Comparison of ENCODE assay signal across 8 cellular contexts in genomic region chr17:3964203-3965122, GRCh38. TPM values are rescaled to one million over a fixed set of nuclear protein-coding genes. Genes with fewer than 3 reads are reported as not detected.
A peak's percentile ranks its signal among the peaks of the same experiment; 100 is the strongest.
DNase-seq lines count a peak whose midpoint lies in the region; ATAC-seq and TF ChIP-seq lines count a peak whose summit lies in the region.

Gene ATP2A3, minus strand, starts transcription at chr17:3964437. Its CDS starts 146 bp downstream, at chr17:3964291.

- peak within 1 kb of the TSS; percentile 96 for H3K27ac ChIP-seq in BLaER1
- peak within 1 kb of the TSS; percentile 72 for H3K27ac ChIP-seq in effector memory CD4-positive, alpha-beta T cell (ENCODE audit: insufficient read depth, low read length, poor library complexity, severe bottlenecking)
- H3K27ac ChIP-seq in testis: no peak within 1 kb of the TSS

- H3K4me1 ChIP-seq in BLaER1 (peaks cover 90% of the 10 kb centered on the region), testis (peaks cover 36% of the 10 kb centered on the region)
- peaks cover 41% of the 10 kb centered on the region for H3K4me1 ChIP-seq in effector memory CD4-positive, alpha-beta T cell (ENCODE audit: control insufficient read depth, insufficient read depth, low read length, poor library complexity, severe bottlenecking)

- peak within 1 kb of the TSS; percentile 91 for H3K4me2 ChIP-seq in BLaER1

- H3K9me3 ChIP-seq in BLaER1 (no peaks in the 10 kb centered on the region), testis (no peaks in the 10 kb centered on the region)
- no peaks in the 10 kb centered on the region for H3K9me3 ChIP-seq in effector memory CD4-positive, alpha-beta T cell (ENCODE audit: control insufficient read depth, low read length)

- peaks cover 8% of the 10 kb centered on the region for H3K36me3 Mint-ChIP-seq in IgD-negative memory B cell
- peaks cover 0 to 9% (median 0%) of the 10 kb centered on the region in 3 donors for H3K36me3 Mint-ChIP-seq in naive thymus-derived CD8-positive, alpha-beta T cell

- H3K4me1 Mint-ChIP-seq in IgD-negative memory B cell: peaks cover 42 to 54% (median 54%) of the 10 kb centered on the region in 3 donors
- peaks cover 30 to 68% (median 54%) of the 10 kb centered on the region in 4 donors for H3K4me1 Mint-ChIP-seq in naive thymus-derived CD8-positive, alpha-beta T cell

- DNase-seq in activated CD4-positive, alpha-beta T cell treated with anti-CD3 and anti-CD28 coated beads, Interleukin-2, amount 50 U/mL, for 1 hour: peak; percentile 59
- DNase-seq in effector memory CD4-positive, alpha-beta T cell: peak; percentile 31 to 59 (median 55)
- peak; percentile 32 to 74 (median 66) for DNase-seq in naive thymus-derived CD8-positive, alpha-beta T cell
- DNase-seq in testis (no peak), GOT3 (lab: John Stamatoyannopoulos, UW) (no peak)

- 0 to 1% methylated on average over 9 to 53 of the region's 92 CpGs for WGBS in testis, 2 donors

- POLR2A ChIA-PET in naive thymus-derived CD8-positive, alpha-beta T cell (lab: Charles Lee): interaction anchor here (1.0 to 3.3 kb wide), 12 partner anchors 8 to 179 kb away, joined by 3 to 20 read pairs (median 5); partner anchors contain the start of genes CYB5D2, NCBP3, P2RX1 and ZZEF1

- peak; percentile 53 for ATAC-seq in GM19351 (IDR thresholded peaks at IDR 0.05; ENCODE audit: unreplicated experiment)
- peak; percentile 69 to 70 for ATAC-seq in naive thymus-derived CD8-positive, alpha-beta T cell

- H3K36me3 ChIP-seq in BLaER1 (no peaks in the 10 kb centered on the region), testis (ENCODE audit: low read depth, missing control alignments) (no peaks in the 10 kb centered on the region)
- peaks cover 4% of the 10 kb centered on the region for H3K36me3 ChIP-seq in effector memory CD4-positive, alpha-beta T cell (ENCODE audit: control insufficient read depth, insufficient read depth, low read length)

- no peaks in the 10 kb centered on the region for H3K27me3 Mint-ChIP-seq in IgD-negative memory B cell
- no peaks in the 10 kb centered on the region for H3K27me3 Mint-ChIP-seq in naive thymus-derived CD8-positive, alpha-beta T cell

- no peak for TF ChIP-seq POLR2A in testis (IDR thresholded peaks at IDR 0.05)

- peak within 1 kb of the TSS; percentile 88 for H3K9ac ChIP-seq in BLaER1

- H3K4me3 ChIP-seq in BLaER1: peak within 1 kb of the TSS; percentile 84
- H3K4me3 ChIP-seq in effector memory CD4-positive, alpha-beta T cell (ENCODE audit: insufficient read depth, low read depth, low read length, poor library complexity, severe bottlenecking): peak within 1 kb of the TSS; percentile 88
- H3K4me3 ChIP-seq in testis: peak within 1 kb of the TSS; percentile 50 to 58

- peaks cover 47% of the 10 kb centered on the region for H4K20me1 ChIP-seq in BLaER1

- H3K27ac Mint-ChIP-seq in IgD-negative memory B cell: peak within 1 kb of the TSS; percentile 97 to 98 (median 97)
- peak within 1 kb of the TSS; percentile 79 to 98 (median 95) for H3K27ac Mint-ChIP-seq in naive thymus-derived CD8-positive, alpha-beta T cell

- H3K4me3 Mint-ChIP-seq in IgD-negative memory B cell: peak within 1 kb of the TSS; percentile 88 to 98 (median 95)
- peak within 1 kb of the TSS; percentile 83 to 96 (median 93) for H3K4me3 Mint-ChIP-seq in naive thymus-derived CD8-positive, alpha-beta T cell

- H3K27me3 ChIP-seq in BLaER1 (no peaks in the 10 kb centered on the region), testis (no peaks in the 10 kb centered on the region)
- no peaks in the 10 kb centered on the region for H3K27me3 ChIP-seq in effector memory CD4-positive, alpha-beta T cell (replicated peaks; ENCODE audit: control insufficient read depth, insufficient read depth, low read length, poor library complexity, severe bottlenecking)

- H3K9me3 Mint-ChIP-seq in IgD-negative memory B cell: no peaks in the 10 kb centered on the region
- H3K9me3 Mint-ChIP-seq in naive thymus-derived CD8-positive, alpha-beta T cell: no peaks in the 10 kb centered on the region

- intact Hi-C loops in testis (cut with DNase I; ENCODE audit: low total_unique reads): no loop called here

- TF ChIP-seq CTCF in testis (IDR thresholded peaks at IDR 0.05): no peak

RNA-seq across cellular contexts. Expression of gene ATP2A3, which starts in this region (rescaled TPM):
- polyA plus RNA-seq in IgD-negative memory B cell (155 TPM), testis (ENCODE audit: insufficient read depth, low read depth, low replicate concordance) (8.2 TPM)
- total RNA-seq in naive thymus-derived CD8-positive, alpha-beta T cell: 100 to 1,000 TPM; 140 to 144 TPM
- polyA plus RNA-seq in naive thymus-derived CD8-positive, alpha-beta T cell: 10 to 100 TPM; 37.4 to 71.3 (median 47.7) TPM
- 10 to 100 TPM in 1 of 2 donors, 1 to 10 TPM in 1; 8.0 to 19.6 TPM for total RNA-seq in testis

Comparison
In these comparisons a context has a peak if more than half of its experiments do, and no peak if none do; other contexts are left out.
1. RNA of gene ATP2A3 (total RNA-seq): 140 to 144 TPM in naive thymus-derived CD8-positive, alpha-beta T cell; 8.0 to 19.6 TPM in testis; every median in the first group is over 4 times any median in the second.
2. H3K27ac ChIP-seq: peak in BLaER1 (single experiment) and effector memory CD4-positive, alpha-beta T cell (single experiment); none in testis (0 of 2).
3. DNase-seq: peak in activated CD4-positive, alpha-beta T cell treated with anti-CD3 and anti-CD28 coated beads, Interleukin-2, amount 50 U/mL, for 1 hour (single experiment), effector memory CD4-positive, alpha-beta T cell (3 of 3) and naive thymus-derived CD8-positive, alpha-beta T cell (10 of 10); none in testis (single experiment) and GOT3 (single experiment).
4. Peak in every context shown above with its lines, with median percentiles within 50 percentile points of each other: H3K4me3 ChIP-seq.